In the genomic region with DNA sequence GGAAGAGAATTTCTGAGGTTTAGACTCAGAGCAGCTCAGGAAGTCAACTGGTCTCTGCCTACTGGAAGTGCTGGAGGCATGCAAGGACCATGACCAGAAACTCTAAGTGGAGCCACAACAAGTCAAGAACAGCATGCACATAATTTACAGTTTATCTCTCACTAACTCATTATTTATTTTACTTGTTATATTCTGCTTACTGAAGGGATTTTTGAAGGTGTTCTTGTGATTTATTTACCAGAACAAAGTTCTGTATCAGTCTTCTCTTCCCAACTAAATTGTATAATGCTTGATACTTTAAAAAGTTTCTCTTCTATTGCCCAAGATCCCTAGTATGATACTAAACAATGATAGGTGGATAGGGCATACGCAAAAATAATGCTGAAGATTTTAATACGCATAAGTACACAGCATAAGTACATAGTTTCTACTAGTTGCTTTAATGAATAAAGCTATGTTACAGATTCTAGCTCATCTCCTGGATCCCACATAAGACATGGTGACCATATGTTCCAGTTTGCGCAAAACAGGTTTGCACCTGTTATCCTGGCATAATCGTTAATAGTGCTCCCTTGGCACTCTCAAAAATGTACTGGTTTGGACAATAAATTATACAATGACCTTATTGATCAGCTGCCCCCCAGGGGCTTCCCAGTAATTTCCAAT, we compare ENCODE assay signal across 1 cellular context.
A peak's percentile ranks its signal among the peaks of the same experiment; 100 is the strongest.
TF ChIP-seq lines count a peak whose summit lies in the region.

No MANE protein-coding gene starts in this region.

TF ChIP-seq in K562, 482 proteins besides CTCF, POLR2A, EP300 and RAD21:
- peak; percentile 45 for TF ChIP-seq ZNF316 (IDR thresholded peaks at IDR 0.05)
- TF ChIP-seq, protein P1, sequence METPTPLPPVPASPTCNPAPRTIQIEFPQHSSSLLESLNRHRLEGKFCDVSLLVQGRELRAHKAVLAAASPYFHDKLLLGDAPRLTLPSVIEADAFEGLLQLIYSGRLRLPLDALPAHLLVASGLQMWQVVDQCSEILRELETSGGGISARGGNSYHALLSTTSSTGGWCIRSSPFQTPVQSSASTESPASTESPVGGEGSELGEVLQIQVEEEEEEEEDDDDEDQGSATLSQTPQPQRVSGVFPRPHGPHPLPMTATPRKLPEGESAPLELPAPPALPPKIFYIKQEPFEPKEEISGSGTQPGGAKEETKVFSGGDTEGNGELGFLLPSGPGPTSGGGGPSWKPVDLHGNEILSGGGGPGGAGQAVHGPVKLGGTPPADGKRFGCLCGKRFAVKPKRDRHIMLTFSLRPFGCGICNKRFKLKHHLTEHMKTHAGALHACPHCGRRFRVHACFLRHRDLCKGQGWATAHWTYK (CRISPR knock-in tag; IDR thresholded peaks at IDR 0.05), result no peak
- TF ChIP-seq TAF1 (IDR thresholded peaks at IDR 0.05; ENCODE audit: control insufficient read depth, extremely low read depth, insufficient read depth, low read length, severe bottlenecking), result no peak
- TF ChIP-seq ZNF695 (CRISPR knock-in tag; IDR thresholded peaks at IDR 0.05), result no peak
